ENCODE assay signal across 10 cellular contexts in genomic region chr1:225794954-225795353, GRCh38.
"Had no signal": no experiment of that assay in that cellular context is flagged by ENCODE, and none has a peak within 500 bp of the region (broad histone marks: within the 10 kb centered on the region; RNA-seq: fewer than 3 reads in every experiment).

No MANE protein-coding gene starts in this region.

- H3K9me3 Mint-ChIP-seq: HFFc6 had no signal

- H3K4me1 Mint-ChIP-seq: GM23338, H9 had no signal

- H3K27ac Mint-ChIP-seq: GM23338, H9, HFFc6 had no signal

- DNase-seq: H9, HCEC 1CT, HFFc6, IMR-90, KG1 had no signal

- H3K4me3 Mint-ChIP-seq: GM23338, H9, HFFc6 had no signal

- FAIRE-seq: H1, H54, HTR-8/SVneo, K562 had no signal

- H3K4me3 ChIP-seq: GM23338, K562 had no signal
